8 cellular contexts compared by ENCODE assay signal in genomic region chr14:88492272-88493089, GRCh38.
DNase-seq lines count a peak whose midpoint lies in the region; ATAC-seq and TF ChIP-seq lines count a peak whose summit lies in the region.

No MANE protein-coding gene starts in this region.

- H3K9me3 ChIP-seq in Karpas-422 (ENCODE audit: low read length) (no peaks in the 10 kb centered on the region), transverse colon (no peaks in the 10 kb centered on the region)

- no peak overlapping the region for H3K9ac ChIP-seq in Karpas-422 (ENCODE audit: low read length)

- no peaks in the 10 kb centered on the region for H4K20me1 ChIP-seq in Karpas-422 (ENCODE audit: insufficient read depth, low read depth, low read length)

- DNase-seq in GDM1 (lab: John Stamatoyannopoulos, UW) (peak; percentile 63), Karpas-422 (peak; percentile 94), RPMI7951 (ENCODE audit: low read depth) (peak; percentile 62), fibroblast of villous mesenchyme (ENCODE audit: low read depth) (peak; percentile 86), nucleus accumbens (lab: John Stamatoyannopoulos, UW) (peak in 44 of 56 donors; percentile 4 to 76 (median 32)), transverse colon (peak; percentile 74)
- DNase-seq in activated T-helper 1 cell treated with anti-CD3 and anti-CD28 coated beads, Interleukin-2, amount 50 U/mL, for 16 hours (ENCODE audit: low read depth in 1 of 2, low spot score in 1 of 2): peak; percentile 10 to 15

- ATAC-seq in GM21825 (IDR thresholded peaks at IDR 0.05; ENCODE audit: unreplicated experiment): peak; percentile 94

- no peak overlapping the region for H3K4me2 ChIP-seq in Karpas-422 (ENCODE audit: low read depth, low read length, poor library complexity, severe bottlenecking)

- H3K27me3 ChIP-seq in Karpas-422 (ENCODE audit: low read length): no peaks in the 10 kb centered on the region
- no peaks in the 10 kb centered on the region for H3K27me3 ChIP-seq in transverse colon

- intact Hi-C loops in transverse colon (cut with DNase I; ENCODE audit: low total_unique reads): no loop called here

- H3K9me2 ChIP-seq in Karpas-422 (replicated peaks; ENCODE audit: insufficient read depth, low read length): no peaks in the 10 kb centered on the region

- H3K36me3 ChIP-seq in Karpas-422 (ENCODE audit: insufficient read depth, low read length): no peaks in the 10 kb centered on the region
- H3K36me3 ChIP-seq in transverse colon: peaks cover 0 to 15% (median 5%) of the 10 kb centered on the region in 4 donors

- no peaks in the 10 kb centered on the region for H3K79me2 ChIP-seq in Karpas-422 (ENCODE audit: low read length)

- TF ChIP-seq EP300 in transverse colon (IDR thresholded peaks at IDR 0.05; ENCODE audit: low read depth): no peak

- H3K4me3 ChIP-seq in Karpas-422 (ENCODE audit: low read length) (no peak overlapping the region), fibroblast of villous mesenchyme (ENCODE audit: low read depth, low read length) (no peak overlapping the region), transverse colon (no peak overlapping the region)

- no peak overlapping the region for H3K27ac ChIP-seq in Karpas-422 (ENCODE audit: low read length)
- H3K27ac ChIP-seq in transverse colon: peak overlapping the region; percentile 27 to 61 (median 46)

- in situ Hi-C loops in transverse colon (cut with MboI; ENCODE audit: low pct_ligation_motif_present in 1 of 4, low pct_unique_long_range_greater_than_20kb in 1 of 4, low sequenced_read_pairs in 3 of 4): loop anchor here in 3 of 4 donors (5.0 to 25.0 kb wide), 3 partner anchors 70 to 520 kb away; partner anchors contain the start of gene ZC3H14 (in 3 of the 3)

- peak; percentile 88 for TF ChIP-seq CTCF in fibroblast of villous mesenchyme (IDR thresholded peaks at IDR 0.05; ENCODE audit: insufficient read depth, low read depth, low read length)
- TF ChIP-seq CTCF in transverse colon (IDR thresholded peaks at IDR 0.05): peak; percentile 92 to 97 (median 93)

- H3K4me1 ChIP-seq in Karpas-422 (ENCODE audit: low read length): no peaks in the 10 kb centered on the region
- H3K4me1 ChIP-seq in transverse colon: peaks cover 0 to 18% (median 4%) of the 10 kb centered on the region in 4 donors

- no peak overlapping the region for H2AFZ ChIP-seq in Karpas-422 (ENCODE audit: low read length)

- WGBS in transverse colon (ENCODE audit: low coverage in 1 of 2), 2 donors: 41 to 60% methylated on average over 5 to 11 of the region's 12 CpGs

- no peak for TF ChIP-seq POLR2A in transverse colon (IDR thresholded peaks at IDR 0.05)

Comparison
In these comparisons a context has a peak if more than half of its experiments do, and no peak if none do; other contexts are left out.
1. DNase-seq: peak in every context shown above with its lines; median percentile 94 in Karpas-422; 86 in fibroblast of villous mesenchyme; 74 in transverse colon; 63 in GDM1; 62 in RPMI7951; 32 in nucleus accumbens; 12 in activated T-helper 1 cell treated with anti-CD3 and anti-CD28 coated beads, Interleukin-2, amount 50 U/mL, for 16 hours.